1 cellular context compared by ENCODE assay signal in the genomic region with DNA sequence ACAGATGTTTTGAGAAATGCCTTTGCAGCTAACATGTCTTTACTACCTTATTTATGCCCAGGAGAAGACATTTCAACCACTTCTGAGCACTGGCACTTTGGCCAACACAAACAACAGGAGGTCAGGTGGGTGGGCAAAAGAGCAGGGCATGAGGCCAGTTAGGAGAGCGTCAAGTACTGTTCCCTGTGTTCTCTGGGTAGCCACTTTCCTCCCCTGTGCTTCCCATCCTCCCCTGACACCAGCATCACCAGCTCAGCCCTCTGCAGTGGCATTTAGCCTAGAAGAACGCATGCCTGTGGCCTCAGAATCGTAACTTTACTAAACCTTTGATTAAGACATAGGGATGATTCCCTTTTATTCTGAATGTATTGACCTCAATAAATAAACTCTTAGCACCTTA.
TF ChIP-seq lines count a peak whose summit lies in the region.

No MANE protein-coding gene starts in this region.

TF ChIP-seq in GM23338, 12 proteins besides CTCF, POLR2A, EP300 and RAD21:
- TF ChIP-seq, protein P1, sequence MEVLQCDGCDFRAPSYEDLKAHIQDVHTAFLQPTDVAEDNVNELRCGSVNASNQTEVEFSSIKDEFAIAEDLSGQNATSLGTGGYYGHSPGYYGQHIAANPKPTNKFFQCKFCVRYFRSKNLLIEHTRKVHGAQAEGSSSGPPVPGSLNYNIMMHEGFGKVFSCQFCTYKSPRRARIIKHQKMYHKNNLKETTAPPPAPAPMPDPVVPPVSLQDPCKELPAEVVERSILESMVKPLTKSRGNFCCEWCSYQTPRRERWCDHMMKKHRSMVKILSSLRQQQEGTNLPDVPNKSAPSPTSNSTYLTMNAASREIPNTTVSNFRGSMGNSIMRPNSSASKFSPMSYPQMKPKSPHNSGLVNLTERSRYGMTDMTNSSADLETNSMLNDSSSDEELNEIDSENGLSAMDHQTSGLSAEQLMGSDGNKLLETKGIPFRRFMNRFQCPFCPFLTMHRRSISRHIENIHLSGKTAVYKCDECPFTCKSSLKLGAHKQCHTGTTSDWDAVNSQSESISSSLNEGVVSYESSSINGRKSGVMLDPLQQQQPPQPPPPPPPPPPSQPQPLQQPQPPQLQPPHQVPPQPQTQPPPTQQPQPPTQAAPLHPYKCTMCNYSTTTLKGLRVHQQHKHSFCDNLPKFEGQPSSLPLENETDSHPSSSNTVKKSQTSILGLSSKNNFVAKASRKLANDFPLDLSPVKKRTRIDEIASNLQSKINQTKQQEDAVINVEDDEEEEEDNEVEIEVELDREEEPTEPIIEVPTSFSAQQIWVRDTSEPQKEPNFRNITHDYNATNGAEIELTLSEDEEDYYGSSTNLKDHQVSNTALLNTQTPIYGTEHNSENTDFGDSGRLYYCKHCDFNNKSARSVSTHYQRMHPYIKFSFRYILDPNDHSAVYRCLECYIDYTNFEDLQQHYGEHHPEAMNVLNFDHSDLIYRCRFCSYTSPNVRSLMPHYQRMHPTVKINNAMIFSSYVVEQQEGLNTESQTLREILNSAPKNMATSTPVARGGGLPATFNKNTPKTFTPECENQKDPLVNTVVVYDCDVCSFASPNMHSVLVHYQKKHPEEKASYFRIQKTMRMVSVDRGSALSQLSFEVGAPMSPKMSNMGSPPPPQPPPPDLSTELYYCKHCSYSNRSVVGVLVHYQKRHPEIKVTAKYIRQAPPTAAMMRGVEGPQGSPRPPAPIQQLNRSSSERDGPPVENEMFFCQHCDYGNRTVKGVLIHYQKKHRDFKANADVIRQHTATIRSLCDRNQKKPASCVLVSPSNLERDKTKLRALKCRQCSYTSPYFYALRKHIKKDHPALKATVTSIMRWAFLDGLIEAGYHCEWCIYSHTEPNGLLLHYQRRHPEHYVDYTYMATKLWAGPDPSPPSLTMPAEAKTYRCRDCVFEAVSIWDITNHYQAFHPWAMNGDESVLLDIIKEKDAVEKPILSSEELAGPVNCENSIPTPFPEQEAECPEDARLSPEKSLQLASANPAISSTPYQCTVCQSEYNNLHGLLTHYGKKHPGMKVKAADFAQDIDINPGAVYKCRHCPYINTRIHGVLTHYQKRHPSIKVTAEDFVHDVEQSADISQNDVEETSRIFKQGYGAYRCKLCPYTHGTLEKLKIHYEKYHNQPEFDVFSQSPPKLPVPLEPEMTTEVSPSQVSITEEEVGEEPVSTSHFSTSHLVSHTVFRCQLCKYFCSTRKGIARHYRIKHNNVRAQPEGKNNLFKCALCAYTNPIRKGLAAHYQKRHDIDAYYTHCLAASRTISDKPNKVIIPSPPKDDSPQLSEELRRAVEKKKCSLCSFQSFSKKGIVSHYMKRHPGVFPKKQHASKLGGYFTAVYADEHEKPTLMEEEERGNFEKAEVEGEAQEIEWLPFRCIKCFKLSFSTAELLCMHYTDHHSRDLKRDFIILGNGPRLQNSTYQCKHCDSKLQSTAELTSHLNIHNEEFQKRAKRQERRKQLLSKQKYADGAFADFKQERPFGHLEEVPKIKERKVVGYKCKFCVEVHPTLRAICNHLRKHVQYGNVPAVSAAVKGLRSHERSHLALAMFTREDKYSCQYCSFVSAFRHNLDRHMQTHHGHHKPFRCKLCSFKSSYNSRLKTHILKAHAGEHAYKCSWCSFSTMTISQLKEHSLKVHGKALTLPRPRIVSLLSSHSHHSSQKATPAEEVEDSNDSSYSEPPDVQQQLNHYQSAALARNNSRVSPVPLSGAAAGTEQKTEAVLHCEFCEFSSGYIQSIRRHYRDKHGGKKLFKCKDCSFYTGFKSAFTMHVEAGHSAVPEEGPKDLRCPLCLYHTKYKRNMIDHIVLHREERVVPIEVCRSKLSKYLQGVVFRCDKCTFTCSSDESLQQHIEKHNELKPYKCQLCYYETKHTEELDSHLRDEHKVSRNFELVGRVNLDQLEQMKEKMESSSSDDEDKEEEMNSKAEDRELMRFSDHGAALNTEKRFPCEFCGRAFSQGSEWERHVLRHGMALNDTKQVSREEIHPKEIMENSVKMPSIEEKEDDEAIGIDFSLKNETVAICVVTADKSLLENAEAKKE (CRISPR knock-in tag; IDR thresholded peaks at IDR 0.05): no peak
- TF ChIP-seq EZH2phosphoT487 (IDR thresholded peaks at IDR 0.05; ENCODE audit: unreplicated experiment) (no peak), ZNF114 (CRISPR knock-in tag; IDR thresholded peaks at IDR 0.05) (no peak), JUNB (IDR thresholded peaks at IDR 0.05; ENCODE audit: unreplicated experiment) (no peak)
